13 cellular contexts compared by ENCODE assay signal in the genomic region with DNA sequence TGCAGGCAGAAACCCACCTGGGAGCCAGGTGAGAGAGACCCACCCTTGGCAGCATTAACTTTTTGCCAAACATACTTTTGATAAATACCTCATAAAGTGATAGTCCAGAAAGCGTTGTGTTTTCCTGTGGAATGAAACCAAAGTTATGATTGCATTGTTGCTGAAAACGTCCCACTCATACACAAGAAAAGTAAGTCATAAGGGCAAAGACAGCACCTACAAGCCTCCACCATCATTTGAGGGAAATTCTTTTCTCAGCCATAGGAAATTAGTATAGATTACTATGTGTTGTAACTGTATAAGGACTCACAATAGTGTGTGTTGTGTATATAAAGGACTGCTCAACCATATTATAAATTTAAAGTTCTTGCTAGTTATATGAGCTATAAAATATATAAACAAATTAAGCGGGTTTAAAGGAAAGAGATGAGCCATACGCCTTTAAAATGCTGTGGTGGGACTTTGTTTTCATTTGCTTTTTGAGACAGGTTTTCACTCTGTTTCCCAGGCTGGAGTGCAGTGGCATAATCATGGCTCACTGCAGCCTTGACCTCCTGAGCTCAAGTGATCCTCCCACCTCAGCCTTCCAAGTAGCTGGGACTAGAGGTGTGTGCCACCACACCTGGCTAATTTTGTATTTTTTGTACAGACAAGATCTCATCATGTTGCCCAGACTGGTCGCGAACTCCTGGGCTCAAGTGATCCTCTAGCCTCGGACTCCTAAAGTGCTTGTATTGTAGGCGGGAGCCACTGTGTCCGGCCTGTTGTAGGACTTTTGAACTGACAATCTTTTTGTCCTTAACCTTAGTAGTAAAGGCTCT.
DNase-seq lines count a peak whose midpoint lies in the region; ATAC-seq, FAIRE-seq and TF ChIP-seq lines count a peak whose summit lies in the region.
"Had no signal": no experiment of that assay in that cellular context is flagged by ENCODE, and none has a peak within 500 bp of the region (broad histone marks: within the 10 kb centered on the region; RNA-seq: fewer than 3 reads in every experiment).

No MANE protein-coding gene starts in this region.

- no peak for TF ChIP-seq CTCF in A549 (IDR thresholded peaks at IDR 0.05)
- no peak for TF ChIP-seq CTCF in RWPE1 (conservative IDR thresholded peaks at IDR 0.05; ENCODE audit: low read depth)
- TF ChIP-seq CTCF in osteocyte (IDR thresholded peaks at IDR 0.05) = no peak
- no peak for TF ChIP-seq CTCF in MM.1S (IDR thresholded peaks at IDR 0.05; ENCODE audit: low read length)

- H2AFZ ChIP-seq in MM.1S (ENCODE audit: low read length) = no peak overlapping the region

- H3K27ac Mint-ChIP-seq in osteocyte (ENCODE audit: unreplicated experiment) = peak overlapping the region; percentile 92
- H3K27ac Mint-ChIP-seq: activated CD4-positive, alpha-beta T cell treated with anti-CD3 and anti-CD28 coated beads for 36 hours had no signal

- no peak overlapping the region for H3K4me3 Mint-ChIP-seq in osteocyte (ENCODE audit: unreplicated experiment)
- H3K4me3 Mint-ChIP-seq: activated CD4-positive, alpha-beta T cell treated with anti-CD3 and anti-CD28 coated beads for 36 hours had no signal

- TF ChIP-seq RAD21 in A549 (conservative IDR thresholded peaks at IDR 0.05 in 1 of 2, IDR thresholded peaks at IDR 0.05 in 1 of 2) = no peak

- H3K9me3 Mint-ChIP-seq in osteocyte (ENCODE audit: unreplicated experiment) = no peaks in the 10 kb centered on the region

- no peaks in the 10 kb centered on the region for H3K79me2 ChIP-seq in MM.1S (ENCODE audit: low read length)

- no peaks in the 10 kb centered on the region for H3K36me3 Mint-ChIP-seq in osteocyte (ENCODE audit: unreplicated experiment)

- H3K9me3 ChIP-seq in A549 (peaks cover 5% of the 10 kb centered on the region; the same call in 1 of the 3 replicates), MM.1S (replicated peaks; ENCODE audit: insufficient read depth, low read length) (no peaks in the 10 kb centered on the region)

- WGBS in A549 (ENCODE audit: missing lambda C conversion rate) = 48% methylated on average over 9 of the region's 9 CpGs

- no peak for DNase-seq in A549 (ENCODE audit: low read depth in 1 of 2, low spot score in 1 of 2)
- no peak for DNase-seq in RWPE1 (ENCODE audit: low spot score)
- DNase-seq in epithelial cell of prostate (ENCODE audit: low read depth, low spot score) = no peak
- DNase-seq in osteocyte (ENCODE audit: extremely low spot score, unreplicated experiment) = no peak
- no peak for DNase-seq in anterior cingulate cortex (lab: John Stamatoyannopoulos, UW)
- DNase-seq in posterior vena cava (ENCODE audit: low spot score) = no peak
- DNase-seq in NCI-H446 (lab: John Stamatoyannopoulos, UW) = no peak
- no peak for DNase-seq in MM.1S
- DNase-seq: activated CD4-positive, alpha-beta T cell treated with anti-CD3 and anti-CD28 coated beads for 36 hours; NCI-H1048; NCI-H345 had no signal

- H3K9me2 ChIP-seq in MM.1S (replicated peaks; ENCODE audit: insufficient read depth, low read length) = no peaks in the 10 kb centered on the region

- H3K4me3 ChIP-seq in A549 = no peak overlapping the region
- H3K4me3 ChIP-seq in MM.1S (ENCODE audit: low read length) = no peak overlapping the region

- no peak overlapping the region for H3K9ac ChIP-seq in MM.1S (ENCODE audit: low read length)

- TF ChIP-seq POLR2A in A549 (IDR thresholded peaks at IDR 0.05; ENCODE audit: low read length) = no peak

- no peaks in the 10 kb centered on the region for H3K27me3 ChIP-seq in MM.1S (replicated peaks; ENCODE audit: insufficient read depth, low read length)

- H3F3A ChIP-seq in MM.1S (ENCODE audit: insufficient read depth, low read length) = no peaks in the 10 kb centered on the region

- intact Hi-C loops in posterior vena cava (cut with DNase I) = no loop called here

- peak; percentile 4 to 15; a peak in 4 of 6 replicates for ATAC-seq in A549
- ATAC-seq: activated CD4-positive, alpha-beta T cell treated with anti-CD3 and anti-CD28 coated beads for 36 hours had no signal

- H3K27ac ChIP-seq in A549 = peak overlapping the region; percentile 95
- H3K27ac ChIP-seq in RWPE1 = peak overlapping the region; percentile 98
- peak overlapping the region; percentile 84 for H3K27ac ChIP-seq in epithelial cell of prostate
- no peak overlapping the region for H3K27ac ChIP-seq in MM.1S (ENCODE audit: low read length)

- peaks cover 59% of the 10 kb centered on the region for H3K4me1 Mint-ChIP-seq in osteocyte (ENCODE audit: unreplicated experiment)
- H3K4me1 Mint-ChIP-seq: activated CD4-positive, alpha-beta T cell treated with anti-CD3 and anti-CD28 coated beads for 36 hours had no signal

- POLR2A ChIA-PET in A549 (lab: Yijun Ruan, JAX) = interaction anchor here (0.7 to 2.3 kb wide), 12 partner anchors 12 to 211 kb away, joined by 3 to 25 read pairs (median 6); a partner anchor contains a TSS
- POLR2A ChIA-PET in RWPE1 (lab: Yijun Ruan, JAX; ENCODE audit: low non-redundant PET) = no interaction called here

- H3K36me3 ChIP-seq in MM.1S (replicated peaks; ENCODE audit: insufficient read depth, low read length) = no peaks in the 10 kb centered on the region

- H3K4me1 ChIP-seq in A549 (peaks cover 62% of the 10 kb centered on the region), MM.1S (ENCODE audit: low read length) (no peaks in the 10 kb centered on the region)

- FAIRE-seq in A549 (lab: Jason Lieb, UNC) = peak; percentile 39
- FAIRE-seq: islet of Langerhans, small intestine had no signal

- CTCF ChIA-PET in A549 (lab: Yijun Ruan, JAX) (interaction anchor here (0.7 to 5.6 kb wide), 13 partner anchors 9 to 521 kb away, joined by 3 to 25 read pairs (median 4); no protein-coding TSS in a partner anchor), RWPE1 (lab: Yijun Ruan, JAX) (no interaction called here)

- no peak for TF ChIP-seq EP300 in A549 (IDR thresholded peaks at IDR 0.05)

- H3K4me2 ChIP-seq in A549 (peak overlapping the region; percentile 63), MM.1S (ENCODE audit: low read depth, low read length) (no peak overlapping the region)

- H4K20me1 ChIP-seq in MM.1S (ENCODE audit: insufficient read depth, low read length) = no peaks in the 10 kb centered on the region

- no peaks in the 10 kb centered on the region for H3K27me3 Mint-ChIP-seq in osteocyte (ENCODE audit: unreplicated experiment)
- H3K27me3 Mint-ChIP-seq: activated CD4-positive, alpha-beta T cell treated with anti-CD3 and anti-CD28 coated beads for 36 hours had no signal

TF ChIP-seq in A549, 52 proteins besides CTCF, POLR2A, EP300 and RAD21:
- TF ChIP-seq, protein P1, sequence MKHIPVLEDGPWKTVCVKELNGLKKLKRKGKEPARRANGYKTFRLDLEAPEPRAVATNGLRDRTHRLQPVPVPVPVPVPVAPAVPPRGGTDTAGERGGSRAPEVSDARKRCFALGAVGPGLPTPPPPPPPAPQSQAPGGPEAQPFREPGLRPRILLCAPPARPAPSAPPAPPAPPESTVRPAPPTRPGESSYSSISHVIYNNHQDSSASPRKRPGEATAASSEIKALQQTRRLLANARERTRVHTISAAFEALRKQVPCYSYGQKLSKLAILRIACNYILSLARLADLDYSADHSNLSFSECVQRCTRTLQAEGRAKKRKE (CRISPR knock-in tag; IDR thresholded peaks at IDR 0.05; ENCODE audit: low read depth) = peak; percentile 75; the same call in 1 of the 2 replicates
- peak; percentile 53; the same call in 1 of the 2 replicates for TF ChIP-seq EHF (CRISPR knock-in tag; IDR thresholded peaks at IDR 0.05)
- TF ChIP-seq RFX5 (IDR thresholded peaks at IDR 0.05) = no peak
- TF ChIP-seq HOXA7 (CRISPR knock-in tag; IDR thresholded peaks at IDR 0.05) = no peak; the same call in 1 of the 2 replicates
- no peak for TF ChIP-seq CEBPB (IDR thresholded peaks at IDR 0.05)
- peak; percentile 28; the same call in 1 of the 2 replicates for TF ChIP-seq ZNF302 (CRISPR knock-in tag; IDR thresholded peaks at IDR 0.05)
- no peak for TF ChIP-seq RARB (CRISPR knock-in tag; IDR thresholded peaks at IDR 0.05)
- TF ChIP-seq, protein P2, sequence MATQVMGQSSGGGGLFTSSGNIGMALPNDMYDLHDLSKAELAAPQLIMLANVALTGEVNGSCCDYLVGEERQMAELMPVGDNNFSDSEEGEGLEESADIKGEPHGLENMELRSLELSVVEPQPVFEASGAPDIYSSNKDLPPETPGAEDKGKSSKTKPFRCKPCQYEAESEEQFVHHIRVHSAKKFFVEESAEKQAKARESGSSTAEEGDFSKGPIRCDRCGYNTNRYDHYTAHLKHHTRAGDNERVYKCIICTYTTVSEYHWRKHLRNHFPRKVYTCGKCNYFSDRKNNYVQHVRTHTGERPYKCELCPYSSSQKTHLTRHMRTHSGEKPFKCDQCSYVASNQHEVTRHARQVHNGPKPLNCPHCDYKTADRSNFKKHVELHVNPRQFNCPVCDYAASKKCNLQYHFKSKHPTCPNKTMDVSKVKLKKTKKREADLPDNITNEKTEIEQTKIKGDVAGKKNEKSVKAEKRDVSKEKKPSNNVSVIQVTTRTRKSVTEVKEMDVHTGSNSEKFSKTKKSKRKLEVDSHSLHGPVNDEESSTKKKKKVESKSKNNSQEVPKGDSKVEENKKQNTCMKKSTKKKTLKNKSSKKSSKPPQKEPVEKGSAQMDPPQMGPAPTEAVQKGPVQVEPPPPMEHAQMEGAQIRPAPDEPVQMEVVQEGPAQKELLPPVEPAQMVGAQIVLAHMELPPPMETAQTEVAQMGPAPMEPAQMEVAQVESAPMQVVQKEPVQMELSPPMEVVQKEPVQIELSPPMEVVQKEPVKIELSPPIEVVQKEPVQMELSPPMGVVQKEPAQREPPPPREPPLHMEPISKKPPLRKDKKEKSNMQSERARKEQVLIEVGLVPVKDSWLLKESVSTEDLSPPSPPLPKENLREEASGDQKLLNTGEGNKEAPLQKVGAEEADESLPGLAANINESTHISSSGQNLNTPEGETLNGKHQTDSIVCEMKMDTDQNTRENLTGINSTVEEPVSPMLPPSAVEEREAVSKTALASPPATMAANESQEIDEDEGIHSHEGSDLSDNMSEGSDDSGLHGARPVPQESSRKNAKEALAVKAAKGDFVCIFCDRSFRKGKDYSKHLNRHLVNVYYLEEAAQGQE (IDR thresholded peaks at IDR 0.05) = no peak
- peak; percentile 89 for TF ChIP-seq HOXB13 (CRISPR knock-in tag; IDR thresholded peaks at IDR 0.05; ENCODE audit: low read depth)
- TF ChIP-seq HEYL (CRISPR knock-in tag; IDR thresholded peaks at IDR 0.05) = 0 out of 2 replicates have a peak, but pooled peaks have one; percentile 36
